Comparison of ENCODE assay signal across 1 cellular context in the genomic region with DNA sequence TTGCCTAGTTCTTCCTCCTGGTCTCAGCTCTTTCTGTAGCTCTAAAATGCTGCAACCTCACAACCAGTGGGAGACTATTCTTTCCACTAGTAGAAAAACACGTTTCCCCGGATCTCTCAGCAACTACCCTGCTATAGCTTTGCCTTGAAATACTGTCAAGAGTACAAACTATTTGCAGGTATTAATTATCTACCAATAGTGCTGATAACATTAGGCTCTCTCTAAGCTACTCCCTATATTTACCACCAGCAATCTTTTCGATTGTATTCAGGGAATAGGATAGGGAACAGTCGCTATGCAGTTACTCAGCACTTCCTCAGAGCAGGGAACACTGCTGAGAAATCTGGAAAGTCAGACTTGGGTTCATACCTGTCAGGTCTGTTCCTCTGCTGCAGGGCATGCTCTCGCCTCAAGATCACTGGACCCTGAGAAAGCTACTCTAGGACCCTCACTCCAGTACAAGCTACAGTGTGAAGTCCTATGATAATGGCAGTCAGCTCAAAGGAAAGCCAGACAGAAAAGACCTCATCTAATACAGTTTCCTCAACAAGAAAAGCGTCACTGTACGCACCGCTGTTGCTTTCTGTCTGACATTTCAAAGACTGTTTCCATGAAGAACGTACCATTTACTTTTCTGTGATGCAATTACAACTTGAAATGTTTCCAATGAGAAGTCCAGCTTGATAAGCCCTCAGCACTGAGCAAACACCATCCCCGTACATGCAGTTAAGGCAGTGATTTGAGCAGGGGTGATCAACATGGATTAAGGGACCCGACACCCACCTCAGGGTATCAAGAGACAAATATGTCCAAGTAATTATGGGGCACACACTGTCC.
A peak's percentile ranks its signal among the peaks of the same experiment; 100 is the strongest.
TF ChIP-seq lines count a peak whose summit lies in the region.

No MANE protein-coding gene starts in this region.

TF ChIP-seq in HepG2, 621 proteins besides CTCF, POLR2A, EP300 and RAD21:
- TF ChIP-seq NFE2 (CRISPR knock-in tag; IDR thresholded peaks at IDR 0.05) (no peak), GFI1 (CRISPR knock-in tag; IDR thresholded peaks at IDR 0.05; ENCODE audit: borderline replicate concordance) (0 out of 2 replicates have a peak, but pooled peaks have one; percentile 43), KMT2B (CRISPR knock-in tag; IDR thresholded peaks at IDR 0.05) (no peak), ZSCAN21 (CRISPR knock-in tag; IDR thresholded peaks at IDR 0.05; ENCODE audit: borderline replicate concordance) (no peak), HNF4A (CRISPR knock-in tag; IDR thresholded peaks at IDR 0.05) (no peak), NBN (conservative IDR thresholded peaks at IDR 0.05) (no peak), ZNF12 (CRISPR knock-in tag; IDR thresholded peaks at IDR 0.05) (no peak), CCAR2 (optimal IDR thresholded peaks at IDR 0.05; ENCODE audit: low read depth, low read length) (no peak), ZNF510 (CRISPR knock-in tag; IDR thresholded peaks at IDR 0.05; ENCODE audit: low read depth) (no peak), CEBPB (IDR thresholded peaks at IDR 0.05; ENCODE audit: borderline replicate concordance, low read depth, low read length) (peak; percentile 29; the same call in 1 of the 2 replicates), ARID2 (CRISPR knock-in tag; IDR thresholded peaks at IDR 0.05; ENCODE audit: borderline replicate concordance) (no peak)
- TF ChIP-seq, protein P1, sequence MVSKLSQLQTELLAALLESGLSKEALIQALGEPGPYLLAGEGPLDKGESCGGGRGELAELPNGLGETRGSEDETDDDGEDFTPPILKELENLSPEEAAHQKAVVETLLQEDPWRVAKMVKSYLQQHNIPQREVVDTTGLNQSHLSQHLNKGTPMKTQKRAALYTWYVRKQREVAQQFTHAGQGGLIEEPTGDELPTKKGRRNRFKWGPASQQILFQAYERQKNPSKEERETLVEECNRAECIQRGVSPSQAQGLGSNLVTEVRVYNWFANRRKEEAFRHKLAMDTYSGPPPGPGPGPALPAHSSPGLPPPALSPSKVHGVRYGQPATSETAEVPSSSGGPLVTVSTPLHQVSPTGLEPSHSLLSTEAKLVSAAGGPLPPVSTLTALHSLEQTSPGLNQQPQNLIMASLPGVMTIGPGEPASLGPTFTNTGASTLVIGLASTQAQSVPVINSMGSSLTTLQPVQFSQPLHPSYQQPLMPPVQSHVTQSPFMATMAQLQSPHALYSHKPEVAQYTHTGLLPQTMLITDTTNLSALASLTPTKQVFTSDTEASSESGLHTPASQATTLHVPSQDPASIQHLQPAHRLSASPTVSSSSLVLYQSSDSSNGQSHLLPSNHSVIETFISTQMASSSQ (IDR thresholded peaks at IDR 0.05; ENCODE audit: low read depth) = no peak
- TF ChIP-seq, protein P1 (CRISPR knock-in tag; IDR thresholded peaks at IDR 0.05; ENCODE audit: borderline replicate concordance) = no peak
- TF ChIP-seq, protein P2, sequence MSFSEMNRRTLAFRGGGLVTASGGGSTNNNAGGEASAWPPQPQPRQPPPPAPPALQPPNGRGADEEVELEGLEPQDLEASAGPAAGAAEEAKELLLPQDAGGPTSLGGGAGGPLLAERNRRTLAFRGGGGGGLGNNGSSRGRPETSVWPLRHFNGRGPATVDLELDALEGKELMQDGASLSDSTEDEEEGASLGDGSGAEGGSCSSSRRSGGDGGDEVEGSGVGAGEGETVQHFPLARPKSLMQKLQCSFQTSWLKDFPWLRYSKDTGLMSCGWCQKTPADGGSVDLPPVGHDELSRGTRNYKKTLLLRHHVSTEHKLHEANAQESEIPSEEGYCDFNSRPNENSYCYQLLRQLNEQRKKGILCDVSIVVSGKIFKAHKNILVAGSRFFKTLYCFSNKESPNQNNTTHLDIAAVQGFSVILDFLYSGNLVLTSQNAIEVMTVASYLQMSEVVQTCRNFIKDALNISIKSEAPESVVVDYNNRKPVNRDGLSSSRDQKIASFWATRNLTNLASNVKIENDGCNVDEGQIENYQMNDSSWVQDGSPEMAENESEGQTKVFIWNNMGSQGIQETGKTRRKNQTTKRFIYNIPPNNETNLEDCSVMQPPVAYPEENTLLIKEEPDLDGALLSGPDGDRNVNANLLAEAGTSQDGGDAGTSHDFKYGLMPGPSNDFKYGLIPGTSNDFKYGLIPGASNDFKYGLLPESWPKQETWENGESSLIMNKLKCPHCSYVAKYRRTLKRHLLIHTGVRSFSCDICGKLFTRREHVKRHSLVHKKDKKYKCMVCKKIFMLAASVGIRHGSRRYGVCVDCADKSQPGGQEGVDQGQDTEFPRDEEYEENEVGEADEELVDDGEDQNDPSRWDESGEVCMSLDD (CRISPR knock-in tag; IDR thresholded peaks at IDR 0.05; ENCODE audit: borderline replicate concordance) = no peak
